Comparison of ENCODE assay signal across 8 cellular contexts in the genomic region with DNA sequence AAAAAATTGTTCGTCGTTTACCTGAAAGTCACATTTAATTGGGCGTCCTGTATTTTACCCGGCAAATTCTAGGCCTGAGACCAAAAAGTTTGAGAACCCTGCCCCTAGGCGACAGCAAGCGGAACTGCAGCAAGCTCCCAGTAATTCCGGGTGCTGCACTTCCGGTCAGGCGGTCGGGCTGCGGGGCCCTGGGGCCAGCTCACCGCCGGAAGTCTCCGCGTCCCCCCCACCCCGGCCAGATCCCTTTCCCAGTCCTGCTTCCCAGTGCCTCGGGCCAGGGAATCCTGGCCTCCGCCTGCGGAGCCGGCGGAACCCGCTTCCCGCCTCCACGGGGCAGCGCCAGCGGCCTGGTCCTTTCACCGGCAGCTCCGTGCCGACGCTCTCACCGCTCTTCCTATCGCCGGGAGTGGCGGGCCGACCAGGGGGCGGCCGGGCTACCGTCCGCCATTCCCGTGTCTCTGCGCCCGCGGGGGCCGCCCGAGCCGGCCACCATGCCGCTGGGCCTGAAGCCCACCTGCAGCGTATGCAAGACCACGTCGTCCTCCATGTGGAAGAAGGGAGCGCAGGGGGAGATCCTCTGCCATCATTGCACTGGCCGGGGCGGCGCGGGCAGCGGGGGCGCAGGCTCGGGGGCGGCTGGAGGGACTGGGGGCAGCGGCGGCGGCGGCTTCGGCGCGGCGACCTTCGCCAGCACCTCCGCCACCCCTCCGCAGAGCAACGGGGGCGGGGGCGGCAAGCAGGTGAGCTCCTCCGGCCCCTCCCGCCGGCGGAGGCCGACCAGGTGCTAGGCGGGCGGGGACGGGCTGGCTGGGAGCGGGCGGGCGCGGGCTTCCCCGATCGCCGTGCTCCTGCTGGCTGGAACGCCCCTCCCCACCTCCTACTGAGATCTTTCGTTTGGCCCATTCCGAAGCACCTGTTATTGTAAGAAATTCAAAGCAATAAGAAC. TPM values are rescaled to one million over a fixed set of nuclear protein-coding genes. Genes with fewer than 3 reads are reported as not detected.
DNase-seq lines count a peak whose midpoint lies in the region; ATAC-seq and TF ChIP-seq lines count a peak whose summit lies in the region.

A gene with protein sequence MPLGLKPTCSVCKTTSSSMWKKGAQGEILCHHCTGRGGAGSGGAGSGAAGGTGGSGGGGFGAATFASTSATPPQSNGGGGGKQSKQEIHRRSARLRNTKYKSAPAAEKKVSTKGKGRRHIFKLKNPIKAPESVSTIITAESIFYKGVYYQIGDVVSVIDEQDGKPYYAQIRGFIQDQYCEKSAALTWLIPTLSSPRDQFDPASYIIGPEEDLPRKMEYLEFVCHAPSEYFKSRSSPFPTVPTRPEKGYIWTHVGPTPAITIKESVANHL (plus strand): TSS at position 244 of the 946 bp plus-strand sequence. CDS start 248 bp downstream, at position 492.

- peak within 1 kb of the TSS; percentile 80 for H3K4me3 ChIP-seq in AG10803 (ENCODE audit: low read length)
- peak within 1 kb of the TSS; percentile 57 to 98 (median 93) for H3K4me3 ChIP-seq in spleen

- no peaks in the 10 kb centered on the region for H3K27me3 Mint-ChIP-seq in activated B cell treated with CpG ODN at 0.5 μM for 24 hours

- POLR2A ChIA-PET in activated B cell treated with CpG ODN at 0.5 μM for 24 hours (lab: Charles Lee): interaction anchor here (0.6 to 3.0 kb wide), 18 partner anchors 10 to 1825 kb away, joined by 3 to 41 read pairs (median 6); a partner anchor contains a TSS

- H3K27ac ChIP-seq in caudate nucleus (ENCODE audit: low read depth, low read length) (peak within 1 kb of the TSS; percentile 84), spleen (peak within 1 kb of the TSS; percentile 89 to 99 (median 99))

- H3K4me1 Mint-ChIP-seq in activated B cell treated with CpG ODN at 0.5 μM for 24 hours: peaks cover 8% of the 10 kb centered on the region

- WGBS in spleen, 5 donors: 0 to 1% (median 0%) methylated on average over 44 to 91 of the region's 91 CpGs

- peak; percentile 89 for DNase-seq in AG10803 (ENCODE audit: low read depth)
- DNase-seq in NCI-H2227 treated with DMSO at 0.1 percent for 48 hours (lab: John Stamatoyannopoulos, UW): peak; percentile 92
- DNase-seq in activated B cell treated with CpG ODN at 0.5 μM for 24 hours: peak; percentile 74
- DNase-seq in caudate nucleus (lab: John Stamatoyannopoulos, UW): peak in 60 of 61 donors; percentile 15 to 96 (median 87)
- peak; percentile 95 for DNase-seq in inferior parietal cortex (ENCODE audit: extremely low spot score)
- DNase-seq in spleen: peak; percentile 96

- H3K27me3 ChIP-seq in spleen (replicated peaks in 1 of 7): no peaks in the 10 kb centered on the region

- intact Hi-C loops in activated B cell treated with CpG ODN at 0.5 μM for 24 hours (cut with micrococcal nuclease) (loop anchor here (1.0 to 5.0 kb wide), 15 partner anchors 23 to 1850 kb away; a partner anchor contains a TSS), spleen (cut with DNase I; ENCODE audit: low total_unique reads) (loop anchor here (10.0 kb wide), 1 partner anchor 623 kb away; no protein-coding TSS in a partner anchor)

- CTCF ChIA-PET in activated B cell treated with CpG ODN at 0.5 μM for 24 hours (lab: Charles Lee): interaction anchor here (0.7 to 3.5 kb wide), 12 partner anchors 13 to 1160 kb away, joined by 3 to 57 read pairs (median 4); a partner anchor contains a TSS

- no peaks in the 10 kb centered on the region for H3K9me3 Mint-ChIP-seq in activated B cell treated with CpG ODN at 0.5 μM for 24 hours

- TF ChIP-seq POLR2A in spleen (IDR thresholded peaks at IDR 0.05): peak in 2 of 3 donors; percentile 12 to 35

- peak; percentile 92 for TF ChIP-seq CTCF in AG10803 (conservative IDR thresholded peaks at IDR 0.05; ENCODE audit: low read length)
- TF ChIP-seq CTCF in activated B cell treated with CpG ODN at 0.5 μM for 24 hours (IDR thresholded peaks at IDR 0.05): peak; percentile 61
- TF ChIP-seq CTCF in spleen (IDR thresholded peaks at IDR 0.05 in 8 of 11, conservative IDR thresholded peaks at IDR 0.05 in 3 of 11): peak; percentile 94 to 98 (median 96)

- peak within 1 kb of the TSS; percentile 95 for H3K4me3 Mint-ChIP-seq in activated B cell treated with CpG ODN at 0.5 μM for 24 hours

- peak within 1 kb of the TSS; percentile 97 for H3K27ac Mint-ChIP-seq in activated B cell treated with CpG ODN at 0.5 μM for 24 hours

- peaks cover 4 to 28% (median 22%) of the 10 kb centered on the region in 6 donors for H3K4me1 ChIP-seq in spleen

- H3K36me3 ChIP-seq in spleen: peaks cover 0 to 33% (median 24%) of the 10 kb centered on the region in 6 donors

- no peaks in the 10 kb centered on the region for H3K9me3 ChIP-seq in spleen

- ATAC-seq in GM18909 (IDR thresholded peaks at IDR 0.05; ENCODE audit: poor library complexity, unreplicated experiment) (peak; percentile 94), HG03175 (IDR thresholded peaks at IDR 0.05; ENCODE audit: unreplicated experiment) (peak; percentile 91), activated B cell treated with CpG ODN at 0.5 μM for 24 hours (ENCODE audit: low read depth) (peak; percentile 85)

- peaks cover 27% of the 10 kb centered on the region for H3K36me3 Mint-ChIP-seq in activated B cell treated with CpG ODN at 0.5 μM for 24 hours (ENCODE audit: low read depth)

RNA-seq across cellular contexts. Expression of the gene that starts here (rescaled TPM):
- total RNA-seq in activated B cell treated with CpG ODN at 0.5 μM for 24 hours (30.6 and 36.2 TPM in 2 replicates), spleen (10 to 100 TPM; 23.3 to 56.9 (median 43.4) TPM)
- 10 to 100 TPM; 14.2 to 18.1 (median 17.5) TPM for polyA plus RNA-seq in spleen

Comparison
In these comparisons a context has a peak if more than half of its experiments do, and no peak if none do; other contexts are left out.
1. Peak in every context shown above with its lines: DNase-seq, ATAC-seq, H3K4me3 ChIP-seq and H3K27ac ChIP-seq.